10 cellular contexts compared by ENCODE assay signal in genomic region chr1:3771108-3772026, GRCh38. TPM values are rescaled to one million over a fixed set of nuclear protein-coding genes. Genes with fewer than 3 reads are reported as not detected.
DNase-seq lines count a peak whose midpoint lies in the region; ATAC-seq and TF ChIP-seq lines count a peak whose summit lies in the region.
"Had no signal": no experiment of that assay in that cellular context is flagged by ENCODE, and none has a peak within 500 bp of the region (broad histone marks: within the 10 kb centered on the region; RNA-seq: fewer than 3 reads in every experiment).

No MANE protein-coding gene starts in this region.

- DNase-seq in BE2C (no peak), LNCaP clone FGC (ENCODE audit: low read depth) (no peak), ecto neural progenitor cell (ENCODE audit: low spot score) (peak; percentile 59), endothelial cell (ENCODE audit: low spot score) (no peak), SJCRH30 (no peak)
- DNase-seq in naive thymus-derived CD8-positive, alpha-beta T cell: peak in 1 of 10 donors; percentile 62
- DNase-seq in stimulated activated CD4-positive, alpha-beta T cell treated with anti-CD3 and anti-CD28 coated beads, Interleukin-12 subunit alpha, Interleukin-12 subunit beta, amount 100 ng/mL, for 4 hours: no peak

- ATAC-seq in naive thymus-derived CD8-positive, alpha-beta T cell: no peak
- no peak for ATAC-seq in HG03108 (IDR thresholded peaks at IDR 0.05; ENCODE audit: unreplicated experiment)

- peaks cover 8 to 29% (median 21%) of the 10 kb centered on the region in 4 donors for H3K4me1 Mint-ChIP-seq in naive thymus-derived CD8-positive, alpha-beta T cell
- H3K4me1 Mint-ChIP-seq in endothelial cell (ENCODE audit: unreplicated experiment): no peaks in the 10 kb centered on the region

- H3K9me3 ChIP-seq in BE2C (no peaks in the 10 kb centered on the region), SJCRH30 (replicated peaks) (no peaks in the 10 kb centered on the region)

- H3K4me1 ChIP-seq in BE2C: peaks cover 13% of the 10 kb centered on the region
- H3K4me1 ChIP-seq in SJCRH30: peaks cover 23% of the 10 kb centered on the region

- peaks cover 0 to 3% (median 0%) of the 10 kb centered on the region in 5 donors for H3K27me3 Mint-ChIP-seq in naive thymus-derived CD8-positive, alpha-beta T cell
- H3K27me3 Mint-ChIP-seq in endothelial cell (ENCODE audit: unreplicated experiment): peaks cover 1% of the 10 kb centered on the region

- no peaks in the 10 kb centered on the region for H3K27me3 ChIP-seq in BE2C
- H3K27me3 ChIP-seq in SJCRH30: peaks cover 20% of the 10 kb centered on the region

- no peaks in the 10 kb centered on the region for H3K36me3 Mint-ChIP-seq in naive thymus-derived CD8-positive, alpha-beta T cell
- H3K36me3 Mint-ChIP-seq in endothelial cell (ENCODE audit: low read depth, unreplicated experiment): no peaks in the 10 kb centered on the region

- H3K27ac Mint-ChIP-seq in naive thymus-derived CD8-positive, alpha-beta T cell: peak overlapping the region in 6 of 10 donors; percentile 13 to 62 (median 38)
- H3K27ac Mint-ChIP-seq in endothelial cell (ENCODE audit: unreplicated experiment): no peak overlapping the region

- POLR2A ChIA-PET in naive thymus-derived CD8-positive, alpha-beta T cell (lab: Charles Lee): interaction anchor here (0.6 to 1.0 kb wide), 4 partner anchors 18 to 84 kb away, joined by 3 to 7 read pairs (median 4); partner anchors contain the start of gene LRRC47

- TF ChIP-seq CTCF in BE2C (IDR thresholded peaks at IDR 0.05; ENCODE audit: low read depth, low read length) (no peak), LNCaP clone FGC (IDR thresholded peaks at IDR 0.05; ENCODE audit: control insufficient read depth, extremely low read depth, insufficient read depth) (no peak), endothelial cell (IDR thresholded peaks at IDR 0.05; ENCODE audit: unreplicated experiment) (no peak)

- no peaks in the 10 kb centered on the region for H3K9me3 Mint-ChIP-seq in naive thymus-derived CD8-positive, alpha-beta T cell
- H3K9me3 Mint-ChIP-seq in endothelial cell (ENCODE audit: unreplicated experiment): no peaks in the 10 kb centered on the region

- peak overlapping the region; percentile 49 for H3K4me3 ChIP-seq in BE2C (ENCODE audit: low read depth, low read length)
- peak overlapping the region; percentile 59 for H3K4me3 ChIP-seq in LNCaP clone FGC (ENCODE audit: low read depth, low read length)
- no peak overlapping the region for H3K4me3 ChIP-seq in SJCRH30

- no peaks in the 10 kb centered on the region for H3K36me3 ChIP-seq in BE2C
- H3K36me3 ChIP-seq in SJCRH30: no peaks in the 10 kb centered on the region

- peak overlapping the region; percentile 69 to 82 (median 76) for H3K4me3 Mint-ChIP-seq in naive thymus-derived CD8-positive, alpha-beta T cell
- H3K4me3 Mint-ChIP-seq in endothelial cell (ENCODE audit: unreplicated experiment): no peak overlapping the region

- H3K27ac ChIP-seq in SJCRH30: no peak overlapping the region

RNA-seq across cellular contexts. Expression of gene SMIM1, which starts 1.2 kb away (rescaled TPM):
- polyA plus RNA-seq in BE2C (2012; ENCODE audit: insufficient read depth, insufficient read length, low read depth): not detected
- total RNA-seq in naive thymus-derived CD8-positive, alpha-beta T cell: 1 to 10 TPM; 2.8 to 5.7 TPM
- 1 to 10 TPM; 1.3 to 2.3 (median 1.4) TPM for polyA plus RNA-seq in naive thymus-derived CD8-positive, alpha-beta T cell
- 2.1 TPM for total RNA-seq in endothelial cell (ENCODE audit: unreplicated experiment)
- not detected in 2 replicates for total RNA-seq in SJCRH30 (2014; rRNA removed; shearing (Covaris generic))
- total RNA-seq: NCI-H460, temporal lobe had no signal

RNA-seq across cellular contexts. Expression of gene CCDC27, which starts 19.1 kb away (rescaled TPM):
- not detected for polyA plus RNA-seq in BE2C (2012; ENCODE audit: insufficient read depth, insufficient read length, low read depth)
- total RNA-seq in naive thymus-derived CD8-positive, alpha-beta T cell: not detected
- polyA plus RNA-seq in naive thymus-derived CD8-positive, alpha-beta T cell: not detected
- total RNA-seq in endothelial cell (ENCODE audit: unreplicated experiment): not detected
- not detected in 2 replicates for total RNA-seq in SJCRH30 (2014; rRNA removed; shearing (Covaris generic))
- total RNA-seq: NCI-H460, temporal lobe had no signal

RNA-seq across cellular contexts. Expression of gene LRRC47, which starts 24.9 kb away (rescaled TPM):
- polyA plus RNA-seq in BE2C (2012; ENCODE audit: insufficient read depth, insufficient read length, low read depth): 40.7 TPM
- total RNA-seq in naive thymus-derived CD8-positive, alpha-beta T cell: 10 to 100 TPM; 46.0 to 52.6 TPM
- 10 to 100 TPM; 23.9 to 34.9 (median 34.6) TPM for polyA plus RNA-seq in naive thymus-derived CD8-positive, alpha-beta T cell
- total RNA-seq in endothelial cell (ENCODE audit: unreplicated experiment): 52.2 TPM
- 48.7 and 51.9 TPM in 2 replicates for total RNA-seq in SJCRH30 (2014; rRNA removed; shearing (Covaris generic))
